ENCODE assay signal across 5 cellular contexts in the genomic region with DNA sequence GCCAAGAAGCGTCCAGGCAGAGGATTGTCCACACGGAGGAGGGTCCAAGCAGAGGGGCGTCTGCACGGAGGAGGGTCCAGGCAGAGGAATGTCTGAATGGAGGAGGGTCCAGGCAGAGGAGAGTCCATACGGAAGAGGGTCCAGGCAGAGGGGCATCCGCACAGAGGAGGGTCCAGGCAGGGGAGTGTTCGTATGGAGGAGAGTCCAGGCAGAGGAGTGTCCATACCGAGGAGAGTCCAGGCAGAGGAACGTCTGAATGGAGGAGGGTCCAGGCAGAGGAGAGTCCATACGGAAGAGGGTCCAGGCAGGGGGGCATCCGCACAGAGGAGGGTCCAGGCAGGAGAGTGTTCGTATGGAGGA. TPM values are rescaled to one million over a fixed set of nuclear protein-coding genes. Genes with fewer than 3 reads are reported as not detected.
"Had no signal": no experiment of that assay in that cellular context is flagged by ENCODE, and none has a peak within 500 bp of the region (broad histone marks: within the 10 kb centered on the region; RNA-seq: fewer than 3 reads in every experiment).

No MANE protein-coding gene starts in this region.

RNA-seq across cellular contexts. Expression of gene F7, which starts 25.9 kb away (rescaled TPM):
- total RNA-seq: PC-9, RPMI7951, SK-MEL-5 had no signal
- polyA plus RNA-seq: SK-N-SH had no signal

RNA-seq across cellular contexts. Expression of gene F10, which starts 42.9 kb away (rescaled TPM):
- total RNA-seq: HT1080, PC-9, RPMI7951, SK-MEL-5 had no signal
